In genomic region chr9:121267689-121268597, GRCh38 we compare ENCODE assay signal across 1 cellular context.
TF ChIP-seq lines count a peak whose summit lies in the region.

TSS of gene GSN (plus strand) at chr9:121268162. CDS start at chr9:121301972, 33,810 bp downstream.

TF ChIP-seq in K562, 482 proteins besides CTCF, POLR2A, EP300 and RAD21 (continued from another document and continues in another):
- TF ChIP-seq MXD1 (CRISPR knock-in tag; IDR thresholded peaks at IDR 0.05; ENCODE audit: borderline replicate concordance, poor library complexity, severe bottlenecking) (no peak), KLF10 (CRISPR knock-in tag; IDR thresholded peaks at IDR 0.05) (no peak), FOS (IDR thresholded peaks at IDR 0.05; ENCODE audit: extremely low read depth, insufficient read length) (no peak), ZNF197 (CRISPR knock-in tag; IDR thresholded peaks at IDR 0.05; ENCODE audit: low read depth) (no peak), ZNF445 (CRISPR knock-in tag; IDR thresholded peaks at IDR 0.05; ENCODE audit: low read depth) (no peak), TRIM28 (IDR thresholded peaks at IDR 0.05) (no peak), TOE1 (IDR thresholded peaks at IDR 0.05; ENCODE audit: borderline replicate concordance) (no peak), TOE1 (CRISPR knock-in tag; IDR thresholded peaks at IDR 0.05; ENCODE audit: borderline replicate concordance, low read depth) (no peak), HOXB6 (CRISPR knock-in tag; IDR thresholded peaks at IDR 0.05; ENCODE audit: borderline replicate concordance) (no peak), SRSF3 (IDR thresholded peaks at IDR 0.05; ENCODE audit: insufficient read depth, low read length) (no peak), ZNF24 (IDR thresholded peaks at IDR 0.05) (no peak), ZNF175 (CRISPR knock-in tag; IDR thresholded peaks at IDR 0.05; ENCODE audit: low read depth) (no peak), BMI1 (IDR thresholded peaks at IDR 0.05; ENCODE audit: low read length) (no peak), TEAD1 (CRISPR knock-in tag; IDR thresholded peaks at IDR 0.05) (no peak), CBFA2T2 (conservative IDR thresholded peaks at IDR 0.05) (no peak), SIRT6 (IDR thresholded peaks at IDR 0.05; ENCODE audit: low read depth, low read length) (no peak), TBL1XR1 (IDR thresholded peaks at IDR 0.05; ENCODE audit: low read length in 2 of 2) (no peak), TARDBP (IDR thresholded peaks at IDR 0.05) (no peak; the same call in 1 of the 2 replicates), TBP (optimal IDR thresholded peaks at IDR 0.05; ENCODE audit: low read depth, low read length) (no peak), ZNF592 (IDR thresholded peaks at IDR 0.05) (no peak), ZNF217 (CRISPR knock-in tag; IDR thresholded peaks at IDR 0.05) (no peak), RBM14 (IDR thresholded peaks at IDR 0.05; ENCODE audit: borderline replicate concordance, insufficient read depth, low read depth, low read length) (no peak), ZNF212 (CRISPR knock-in tag; IDR thresholded peaks at IDR 0.05) (no peak), ELF1 (tag; IDR thresholded peaks at IDR 0.05) (no peak), ZFX (CRISPR knock-in tag; IDR thresholded peaks at IDR 0.05) (peak; percentile 22; the same call in 1 of the 2 replicates), KLF16 (IDR thresholded peaks at IDR 0.05) (peak; percentile 22; the same call in 1 of the 2 replicates), XRCC3 (IDR thresholded peaks at IDR 0.05) (no peak), KHSRP (IDR thresholded peaks at IDR 0.05) (no peak), TEAD4 (IDR thresholded peaks at IDR 0.05; ENCODE audit: low read length) (no peak), TEAD4 (CRISPR knock-in tag; IDR thresholded peaks at IDR 0.05; ENCODE audit: borderline replicate concordance) (no peak), RCOR1 (IDR thresholded peaks at IDR 0.05; ENCODE audit: borderline replicate concordance in 1 of 2, low read depth in 2 of 2, low read length in 2 of 2) (no peak), FOSL1 (tag; conservative IDR thresholded peaks at IDR 0.05) (no peak), CAMTA2 (CRISPR knock-in tag; conservative IDR thresholded peaks at IDR 0.05) (no peak), RFX1 (IDR thresholded peaks at IDR 0.05) (no peak), TCF3 (CRISPR knock-in tag; IDR thresholded peaks at IDR 0.05) (no peak), NFYB (IDR thresholded peaks at IDR 0.05; ENCODE audit: extremely low read depth, insufficient read length) (no peak), TFAP4 (CRISPR knock-in tag; IDR thresholded peaks at IDR 0.05; ENCODE audit: borderline replicate concordance) (peak; percentile 94), HMGXB4 (CRISPR knock-in tag; IDR thresholded peaks at IDR 0.05) (no peak), RBM15 (IDR thresholded peaks at IDR 0.05; ENCODE audit: insufficient read depth, low read length) (no peak)
- TF ChIP-seq, protein P1, sequence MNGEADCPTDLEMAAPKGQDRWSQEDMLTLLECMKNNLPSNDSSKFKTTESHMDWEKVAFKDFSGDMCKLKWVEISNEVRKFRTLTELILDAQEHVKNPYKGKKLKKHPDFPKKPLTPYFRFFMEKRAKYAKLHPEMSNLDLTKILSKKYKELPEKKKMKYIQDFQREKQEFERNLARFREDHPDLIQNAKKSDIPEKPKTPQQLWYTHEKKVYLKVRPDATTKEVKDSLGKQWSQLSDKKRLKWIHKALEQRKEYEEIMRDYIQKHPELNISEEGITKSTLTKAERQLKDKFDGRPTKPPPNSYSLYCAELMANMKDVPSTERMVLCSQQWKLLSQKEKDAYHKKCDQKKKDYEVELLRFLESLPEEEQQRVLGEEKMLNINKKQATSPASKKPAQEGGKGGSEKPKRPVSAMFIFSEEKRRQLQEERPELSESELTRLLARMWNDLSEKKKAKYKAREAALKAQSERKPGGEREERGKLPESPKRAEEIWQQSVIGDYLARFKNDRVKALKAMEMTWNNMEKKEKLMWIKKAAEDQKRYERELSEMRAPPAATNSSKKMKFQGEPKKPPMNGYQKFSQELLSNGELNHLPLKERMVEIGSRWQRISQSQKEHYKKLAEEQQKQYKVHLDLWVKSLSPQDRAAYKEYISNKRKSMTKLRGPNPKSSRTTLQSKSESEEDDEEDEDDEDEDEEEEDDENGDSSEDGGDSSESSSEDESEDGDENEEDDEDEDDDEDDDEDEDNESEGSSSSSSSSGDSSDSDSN (IDR thresholded peaks at IDR 0.05; ENCODE audit: borderline replicate concordance in 1 of 2, low read depth in 2 of 2, low read length in 2 of 2) = no peak
- TF ChIP-seq, protein P2, sequence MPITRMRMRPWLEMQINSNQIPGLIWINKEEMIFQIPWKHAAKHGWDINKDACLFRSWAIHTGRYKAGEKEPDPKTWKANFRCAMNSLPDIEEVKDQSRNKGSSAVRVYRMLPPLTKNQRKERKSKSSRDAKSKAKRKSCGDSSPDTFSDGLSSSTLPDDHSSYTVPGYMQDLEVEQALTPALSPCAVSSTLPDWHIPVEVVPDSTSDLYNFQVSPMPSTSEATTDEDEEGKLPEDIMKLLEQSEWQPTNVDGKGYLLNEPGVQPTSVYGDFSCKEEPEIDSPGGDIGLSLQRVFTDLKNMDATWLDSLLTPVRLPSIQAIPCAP (CRISPR knock-in tag; IDR thresholded peaks at IDR 0.05; ENCODE audit: borderline replicate concordance) = no peak
- TF ChIP-seq, protein P3, sequence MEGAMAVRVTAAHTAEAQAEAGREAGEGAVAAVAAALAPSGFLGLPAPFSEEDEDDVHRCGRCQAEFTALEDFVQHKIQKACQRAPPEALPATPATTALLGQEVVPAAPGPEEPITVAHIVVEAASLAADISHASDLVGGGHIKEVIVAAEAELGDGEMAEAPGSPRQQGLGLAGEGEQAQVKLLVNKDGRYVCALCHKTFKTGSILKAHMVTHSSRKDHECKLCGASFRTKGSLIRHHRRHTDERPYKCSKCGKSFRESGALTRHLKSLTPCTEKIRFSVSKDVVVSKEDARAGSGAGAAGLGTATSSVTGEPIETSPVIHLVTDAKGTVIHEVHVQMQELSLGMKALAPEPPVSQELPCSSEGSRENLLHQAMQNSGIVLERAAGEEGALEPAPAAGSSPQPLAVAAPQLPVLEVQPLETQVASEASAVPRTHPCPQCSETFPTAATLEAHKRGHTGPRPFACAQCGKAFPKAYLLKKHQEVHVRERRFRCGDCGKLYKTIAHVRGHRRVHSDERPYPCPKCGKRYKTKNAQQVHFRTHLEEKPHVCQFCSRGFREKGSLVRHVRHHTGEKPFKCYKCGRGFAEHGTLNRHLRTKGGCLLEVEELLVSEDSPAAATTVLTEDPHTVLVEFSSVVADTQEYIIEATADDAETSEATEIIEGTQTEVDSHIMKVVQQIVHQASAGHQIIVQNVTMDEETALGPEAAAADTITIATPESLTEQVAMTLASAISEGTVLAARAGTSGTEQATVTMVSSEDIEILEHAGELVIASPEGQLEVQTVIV (CRISPR knock-in tag; IDR thresholded peaks at IDR 0.05; ENCODE audit: borderline replicate concordance) = no peak
- TF ChIP-seq, protein P4, sequence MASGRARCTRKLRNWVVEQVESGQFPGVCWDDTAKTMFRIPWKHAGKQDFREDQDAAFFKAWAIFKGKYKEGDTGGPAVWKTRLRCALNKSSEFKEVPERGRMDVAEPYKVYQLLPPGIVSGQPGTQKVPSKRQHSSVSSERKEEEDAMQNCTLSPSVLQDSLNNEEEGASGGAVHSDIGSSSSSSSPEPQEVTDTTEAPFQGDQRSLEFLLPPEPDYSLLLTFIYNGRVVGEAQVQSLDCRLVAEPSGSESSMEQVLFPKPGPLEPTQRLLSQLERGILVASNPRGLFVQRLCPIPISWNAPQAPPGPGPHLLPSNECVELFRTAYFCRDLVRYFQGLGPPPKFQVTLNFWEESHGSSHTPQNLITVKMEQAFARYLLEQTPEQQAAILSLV (tag; IDR thresholded peaks at IDR 0.05) = no peak
- TF ChIP-seq, protein P5, sequence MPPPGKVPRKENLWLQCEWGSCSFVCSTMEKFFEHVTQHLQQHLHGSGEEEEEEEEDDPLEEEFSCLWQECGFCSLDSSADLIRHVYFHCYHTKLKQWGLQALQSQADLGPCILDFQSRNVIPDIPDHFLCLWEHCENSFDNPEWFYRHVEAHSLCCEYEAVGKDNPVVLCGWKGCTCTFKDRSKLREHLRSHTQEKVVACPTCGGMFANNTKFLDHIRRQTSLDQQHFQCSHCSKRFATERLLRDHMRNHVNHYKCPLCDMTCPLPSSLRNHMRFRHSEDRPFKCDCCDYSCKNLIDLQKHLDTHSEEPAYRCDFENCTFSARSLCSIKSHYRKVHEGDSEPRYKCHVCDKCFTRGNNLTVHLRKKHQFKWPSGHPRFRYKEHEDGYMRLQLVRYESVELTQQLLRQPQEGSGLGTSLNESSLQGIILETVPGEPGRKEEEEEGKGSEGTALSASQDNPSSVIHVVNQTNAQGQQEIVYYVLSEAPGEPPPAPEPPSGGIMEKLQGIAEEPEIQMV (tag; conservative IDR thresholded peaks at IDR 0.05; ENCODE audit: low read depth) = no peak
- TF ChIP-seq, protein P6, sequence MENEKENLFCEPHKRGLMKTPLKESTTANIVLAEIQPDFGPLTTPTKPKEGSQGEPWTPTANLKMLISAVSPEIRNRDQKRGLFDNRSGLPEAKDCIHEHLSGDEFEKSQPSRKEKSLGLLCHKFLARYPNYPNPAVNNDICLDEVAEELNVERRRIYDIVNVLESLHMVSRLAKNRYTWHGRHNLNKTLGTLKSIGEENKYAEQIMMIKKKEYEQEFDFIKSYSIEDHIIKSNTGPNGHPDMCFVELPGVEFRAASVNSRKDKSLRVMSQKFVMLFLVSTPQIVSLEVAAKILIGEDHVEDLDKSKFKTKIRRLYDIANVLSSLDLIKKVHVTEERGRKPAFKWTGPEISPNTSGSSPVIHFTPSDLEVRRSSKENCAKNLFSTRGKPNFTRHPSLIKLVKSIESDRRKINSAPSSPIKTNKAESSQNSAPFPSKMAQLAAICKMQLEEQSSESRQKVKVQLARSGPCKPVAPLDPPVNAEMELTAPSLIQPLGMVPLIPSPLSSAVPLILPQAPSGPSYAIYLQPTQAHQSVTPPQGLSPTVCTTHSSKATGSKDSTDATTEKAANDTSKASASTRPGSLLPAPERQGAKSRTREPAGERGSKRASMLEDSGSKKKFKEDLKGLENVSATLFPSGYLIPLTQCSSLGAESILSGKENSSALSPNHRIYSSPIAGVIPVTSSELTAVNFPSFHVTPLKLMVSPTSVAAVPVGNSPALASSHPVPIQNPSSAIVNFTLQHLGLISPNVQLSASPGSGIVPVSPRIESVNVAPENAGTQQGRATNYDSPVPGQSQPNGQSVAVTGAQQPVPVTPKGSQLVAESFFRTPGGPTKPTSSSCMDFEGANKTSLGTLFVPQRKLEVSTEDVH (IDR thresholded peaks at IDR 0.05; ENCODE audit: low read depth, partially characterized antibody) = no peak
- TF ChIP-seq, protein P7, sequence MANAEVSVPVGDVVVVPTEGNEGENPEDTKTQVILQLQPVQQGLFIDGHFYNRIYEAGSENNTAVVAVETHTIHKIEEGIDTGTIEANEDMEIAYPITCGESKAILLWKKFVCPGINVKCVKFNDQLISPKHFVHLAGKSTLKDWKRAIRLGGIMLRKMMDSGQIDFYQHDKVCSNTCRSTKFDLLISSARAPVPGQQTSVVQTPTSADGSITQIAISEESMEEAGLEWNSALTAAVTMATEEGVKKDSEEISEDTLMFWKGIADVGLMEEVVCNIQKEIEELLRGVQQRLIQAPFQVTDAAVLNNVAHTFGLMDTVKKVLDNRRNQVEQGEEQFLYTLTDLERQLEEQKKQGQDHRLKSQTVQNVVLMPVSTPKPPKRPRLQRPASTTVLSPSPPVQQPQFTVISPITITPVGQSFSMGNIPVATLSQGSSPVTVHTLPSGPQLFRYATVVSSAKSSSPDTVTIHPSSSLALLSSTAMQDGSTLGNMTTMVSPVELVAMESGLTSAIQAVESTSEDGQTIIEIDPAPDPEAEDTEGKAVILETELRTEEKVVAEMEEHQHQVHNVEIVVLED (CRISPR knock-in tag; IDR thresholded peaks at IDR 0.05) = no peak
